Comparison of ENCODE assay signal across 19 cellular contexts in genomic region chr10:48594799-48595198, GRCh38.
DNase-seq lines count a peak whose midpoint lies in the region; ATAC-seq and TF ChIP-seq lines count a peak whose summit lies in the region.
"Had no signal": no experiment of that assay in that cellular context is flagged by ENCODE, and none has a peak within 500 bp of the region (broad histone marks: within the 10 kb centered on the region; RNA-seq: fewer than 3 reads in every experiment).

No MANE protein-coding gene starts in this region.

- peak; percentile 22 for DNase-seq in NCI-H2171 treated with DMSO at 0.1 percent for 48 hours (lab: John Stamatoyannopoulos, UW)
- no peak for DNase-seq in NCI-H2171 (lab: John Stamatoyannopoulos, UW)
- peak; percentile 22 to 66 for DNase-seq in NCI-H187 (lab: John Stamatoyannopoulos, UW)
- DNase-seq in choroid plexus epithelial cell (ENCODE audit: low read depth): peak; percentile 73
- peak; percentile 47 for DNase-seq in retina
- no peak for DNase-seq in UCSD-AML1 (lab: John Stamatoyannopoulos, UW; ENCODE audit: unreplicated experiment)
- DNase-seq: activated CD4-positive, alpha-beta T cell treated with anti-CD3 and anti-CD28 coated beads, Interleukin-2, amount 10 ng/mL, durations not matched to agents 24 days and 14 days; activated naive CD8-positive, alpha-beta T cell treated with anti-CD3 and anti-CD28 coated beads for 36 hours; activated T-cell treated with anti-CD3 and anti-CD28 coated beads, Interleukin-2, amount 50 U/mL, for 48 hours; effector memory CD4-positive, alpha-beta T cell; left ventricle myocardium superior; naive thymus-derived CD4-positive, alpha-beta T cell; NCI-H1048; SIG-M5; stimulated activated CD4-positive, alpha-beta T cell treated with anti-CD3 and anti-CD28 coated beads, Interleukin-15, amount 100 ng/mL, for 24 hours; T-helper 9 cell had no signal

- ATAC-seq in GM18861 (IDR thresholded peaks at IDR 0.05; ENCODE audit: unreplicated experiment): no peak
- no peak for ATAC-seq in GM19023 (IDR thresholded peaks at IDR 0.05; ENCODE audit: unreplicated experiment)
- ATAC-seq: left ventricle myocardium superior; naive thymus-derived CD4-positive, alpha-beta T cell had no signal

- no peak overlapping the region for H3K4me3 ChIP-seq in choroid plexus epithelial cell (ENCODE audit: low read depth, low read length)
- H3K4me3 ChIP-seq: breast epithelium had no signal

- TF ChIP-seq CTCF in choroid plexus epithelial cell (conservative IDR thresholded peaks at IDR 0.05; ENCODE audit: low read depth, low read length): no peak

Comparison
In these comparisons a context has a peak if more than half of its experiments do, and no peak if none do; other contexts are left out.
1. DNase-seq: peak in NCI-H2171 treated with DMSO at 0.1 percent for 48 hours (single experiment), NCI-H187 (2 of 2), choroid plexus epithelial cell (single experiment) and retina (single experiment); none in NCI-H2171 (single experiment) and UCSD-AML1 (single experiment).